In the genomic region with DNA sequence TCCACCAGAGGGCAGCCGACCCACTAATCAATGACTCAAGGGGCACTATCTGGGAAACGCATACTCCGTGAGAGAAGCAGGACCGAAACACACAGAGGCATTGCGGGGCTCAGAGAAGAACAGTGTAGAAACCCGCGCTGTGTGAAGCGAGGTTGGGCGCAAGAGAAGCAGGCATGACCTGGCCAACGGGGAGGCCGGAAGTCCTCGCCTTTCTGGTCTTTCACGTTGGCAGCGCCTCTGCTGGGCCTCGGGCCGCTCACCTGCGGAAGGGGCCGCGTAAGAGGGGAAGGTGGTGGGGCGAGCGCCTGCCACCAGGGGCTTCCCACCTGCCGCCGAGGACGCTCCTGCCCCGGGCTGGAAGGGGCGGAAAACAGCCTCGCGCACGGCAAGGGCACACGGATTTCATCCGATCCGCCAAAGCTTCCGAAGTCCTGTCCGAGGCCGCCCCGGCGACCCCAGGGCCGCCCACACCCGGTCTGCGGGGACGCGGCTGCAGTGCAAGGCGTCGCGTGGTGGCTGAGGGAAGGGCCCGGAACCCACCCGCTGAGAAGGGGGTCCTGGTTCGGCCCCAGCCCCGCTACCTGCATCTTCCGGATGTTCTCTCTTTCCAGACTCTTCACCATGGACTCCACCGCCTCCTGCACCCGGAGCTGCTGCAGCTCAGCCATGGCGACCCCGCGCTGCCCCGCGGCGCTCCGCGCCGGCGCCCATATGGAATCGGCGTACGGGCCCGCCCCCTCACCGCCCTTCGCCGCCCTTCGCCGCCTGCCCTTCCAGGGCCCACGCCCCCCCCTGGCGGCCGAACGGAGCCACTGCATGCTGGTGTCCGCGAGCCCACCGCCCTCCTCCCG, we compare ENCODE assay signal across 8 cellular contexts. TPM values are rescaled to one million over a fixed set of nuclear protein-coding genes. Genes with fewer than 3 reads are reported as not detected.
DNase-seq lines count a peak whose midpoint lies in the region; ATAC-seq and TF ChIP-seq lines count a peak whose summit lies in the region.

Gene FAM136A (minus strand): TSS at position 724 of the 851 bp plus-strand sequence. CDS start 56 bp downstream, at position 668.

- H3K4me3 ChIP-seq in liver (ENCODE audit: low read depth in 1 of 3, low read length in 3 of 3) = peak within 1 kb of the TSS; percentile 86 to 98 (median 88)

- peak; percentile 69 to 78 for TF ChIP-seq RAD21 in liver (IDR thresholded peaks at IDR 0.05)

- ATAC-seq in GM19025 (IDR thresholded peaks at IDR 0.05; ENCODE audit: low read depth, unreplicated experiment) (peak; percentile 69), HG03342 (IDR thresholded peaks at IDR 0.05; ENCODE audit: unreplicated experiment) (peak; percentile 77)

- H3K9ac ChIP-seq in liver (ENCODE audit: low read depth in 1 of 2, low read length in 2 of 2) = peak within 1 kb of the TSS; percentile 41 to 67

- peaks cover 0 to 17% (median 10%) of the 10 kb centered on the region in 4 donors for H3K36me3 ChIP-seq in liver (ENCODE audit: control insufficient read depth in 4 of 4, insufficient read depth in 3 of 4, low read depth in 1 of 4, low read length in 3 of 4)

- no peaks in the 10 kb centered on the region for H3K27me3 ChIP-seq in liver (ENCODE audit: control insufficient read depth in 4 of 4, insufficient read depth in 4 of 4, low read length in 3 of 4)

- no peaks in the 10 kb centered on the region for H3K9me3 ChIP-seq in liver (ENCODE audit: control insufficient read depth in 4 of 4, low read length in 3 of 4)

- peaks cover 3 to 12% (median 7%) of the 10 kb centered on the region in 4 donors for H3K4me1 ChIP-seq in liver (ENCODE audit: control insufficient read depth in 4 of 4, insufficient read depth in 4 of 4, low read length in 3 of 4)

- peak; percentile 91 for TF ChIP-seq CTCF in liver (IDR thresholded peaks at IDR 0.05; ENCODE audit: low read depth, low read length, missing input control)

- WGBS in liver = under 1% methylated on average over 79 of the region's 79 CpGs

- H3K27ac ChIP-seq in liver (ENCODE audit: low read depth in 1 of 2, low read length in 2 of 2) = peak within 1 kb of the TSS; percentile 83 to 88

- peak; percentile 85 for DNase-seq in Ammon's horn (ENCODE audit: low spot score)
- peak; percentile 56 to 95 for DNase-seq in NCI-H526 (lab: John Stamatoyannopoulos, UW)
- DNase-seq in activated CD4-positive, alpha-beta T cell treated with anti-CD3 and anti-CD28 coated beads, Interleukin-2, amount 50 U/mL, for 1 hour = peak; percentile 87
- peak; percentile 90 for DNase-seq in dermis blood vessel endothelial cell
- DNase-seq in stimulated activated CD4-positive, alpha-beta T cell treated with anti-CD3 and anti-CD28 coated beads, Interleukin-4, amount 100 ng/mL, for 1 hour = peak; percentile 89

TF ChIP-seq in liver, 16 proteins besides CTCF, POLR2A, EP300 and RAD21:
- TF ChIP-seq MAX (IDR thresholded peaks at IDR 0.05) (no peak), SP1 (IDR thresholded peaks at IDR 0.05) (no peak), FOXA2 (IDR thresholded peaks at IDR 0.05) (no peak), FOXA1 (IDR thresholded peaks at IDR 0.05) (no peak), YY1 (IDR thresholded peaks at IDR 0.05) (peak; percentile 34), ATF3 (IDR thresholded peaks at IDR 0.05) (no peak), JUND (IDR thresholded peaks at IDR 0.05) (no peak), TAF1 (conservative IDR thresholded peaks at IDR 0.05) (no peak), HNF4G (IDR thresholded peaks at IDR 0.05) (peak; percentile 33), GABPA (IDR thresholded peaks at IDR 0.05 in 1 of 2, conservative IDR thresholded peaks at IDR 0.05 in 1 of 2) (no peak), REST (IDR thresholded peaks at IDR 0.05) (no peak), EGR1 (IDR thresholded peaks at IDR 0.05; ENCODE audit: low read depth in 2 of 2) (peak in 1 of 2 donors; percentile 38), NR2F2 (IDR thresholded peaks at IDR 0.05) (peak; percentile 91), HNF4A (conservative IDR thresholded peaks at IDR 0.05) (peak; percentile 37 to 71), RXRA (IDR thresholded peaks at IDR 0.05) (peak; percentile 34 to 59)
- TF ChIP-seq, protein P1, sequence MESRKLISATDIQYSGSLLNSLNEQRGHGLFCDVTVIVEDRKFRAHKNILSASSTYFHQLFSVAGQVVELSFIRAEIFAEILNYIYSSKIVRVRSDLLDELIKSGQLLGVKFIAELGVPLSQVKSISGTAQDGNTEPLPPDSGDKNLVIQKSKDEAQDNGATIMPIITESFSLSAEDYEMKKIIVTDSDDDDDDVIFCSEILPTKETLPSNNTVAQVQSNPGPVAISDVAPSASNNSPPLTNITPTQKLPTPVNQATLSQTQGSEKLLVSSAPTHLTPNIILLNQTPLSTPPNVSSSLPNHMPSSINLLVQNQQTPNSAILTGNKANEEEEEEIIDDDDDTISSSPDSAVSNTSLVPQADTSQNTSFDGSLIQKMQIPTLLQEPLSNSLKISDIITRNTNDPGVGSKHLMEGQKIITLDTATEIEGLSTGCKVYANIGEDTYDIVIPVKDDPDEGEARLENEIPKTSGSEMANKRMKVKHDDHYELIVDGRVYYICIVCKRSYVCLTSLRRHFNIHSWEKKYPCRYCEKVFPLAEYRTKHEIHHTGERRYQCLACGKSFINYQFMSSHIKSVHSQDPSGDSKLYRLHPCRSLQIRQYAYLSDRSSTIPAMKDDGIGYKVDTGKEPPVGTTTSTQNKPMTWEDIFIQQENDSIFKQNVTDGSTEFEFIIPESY (IDR thresholded peaks at IDR 0.05) = no peak

RNA-seq across cellular contexts. Expression of gene FAM136A, which starts in this region (rescaled TPM):
- total RNA-seq in dermis blood vessel endothelial cell (19.2 and 40.9 TPM in 2 replicates), liver (10 to 100 TPM; 22.5 to 26.0 TPM)
- 10 to 100 TPM; 20.9 to 35.8 TPM for polyA plus RNA-seq in liver

Comparison
In these comparisons a context has a peak if more than half of its experiments do, and no peak if none do; other contexts are left out.
1. Peak in every context shown above with its lines: DNase-seq, ATAC-seq, H3K4me3 ChIP-seq and H3K27ac ChIP-seq.